22 cellular contexts compared by ENCODE assay signal in genomic region chr3:147574622-147575021, GRCh38.
"Had no signal": no experiment of that assay in that cellular context is flagged by ENCODE, and none has a peak within 500 bp of the region (broad histone marks: within the 10 kb centered on the region; RNA-seq: fewer than 3 reads in every experiment).

No MANE protein-coding gene starts in this region.

- H3K36me3 ChIP-seq: gastrocnemius medialis, right lobe of liver, stomach, suprapubic skin, tibial nerve had no signal

- H3K9me3 Mint-ChIP-seq: WTC11 had no signal

- H3K9me3 ChIP-seq: gastrocnemius medialis, right lobe of liver, suprapubic skin, tibial nerve had no signal

- H3K27ac ChIP-seq: dorsolateral prefrontal cortex, gastrocnemius medialis, right lobe of liver, stomach, suprapubic skin, tibial nerve had no signal

- H3K4me1 Mint-ChIP-seq: stimulated activated memory B cell treated with anti-CD40 and anti-IgM and Interleukin-4, amounts not matched to agents 10 μg/mL and 1 μg/mL and 100 μg/mL, for 72 hours; WTC11 had no signal

- ATAC-seq: activated naive CD4-positive, alpha-beta T cell treated with anti-CD3 and anti-CD28 coated beads, Interleukin-2, amount 50 U/mL, for 72 hours; effector memory CD8-positive, alpha-beta T cell; esophagus mucosa; gastrocnemius medialis; left ventricle myocardium superior; natural killer cell treated with Interleukin-12 subunit alpha and Interleukin-12 subunit beta and Interleukin-15 and Interleukin-18, amount 100 ng/mL, for 72 hours; right lobe of liver; stimulated activated memory B cell treated with anti-CD40 and anti-IgM and Interleukin-4, amounts not matched to agents 10 μg/mL and 1 μg/mL and 100 μg/mL, for 72 hours; WTC11 had no signal

- H3K27me3 Mint-ChIP-seq: effector memory CD8-positive, alpha-beta T cell; natural killer cell treated with Interleukin-12 subunit alpha and Interleukin-12 subunit beta and Interleukin-15 and Interleukin-18, amount 100 ng/mL, for 72 hours; stimulated activated memory B cell treated with anti-CD40 and anti-IgM and Interleukin-4, amounts not matched to agents 10 μg/mL and 1 μg/mL and 100 μg/mL, for 72 hours had no signal

- H3K4me2 ChIP-seq: smooth muscle cell had no signal

- H3K4me3 Mint-ChIP-seq: effector memory CD8-positive, alpha-beta T cell; natural killer cell treated with Interleukin-12 subunit alpha and Interleukin-12 subunit beta and Interleukin-15 and Interleukin-18, amount 100 ng/mL, for 72 hours; stimulated activated memory B cell treated with anti-CD40 and anti-IgM and Interleukin-4, amounts not matched to agents 10 μg/mL and 1 μg/mL and 100 μg/mL, for 72 hours; WTC11 had no signal

- H3K4me1 ChIP-seq: gastrocnemius medialis, right lobe of liver, stomach, suprapubic skin, tibial nerve had no signal

- H3K27ac Mint-ChIP-seq: activated naive CD4-positive, alpha-beta T cell treated with anti-CD3 and anti-CD28 coated beads, Interleukin-2, amount 50 U/mL, for 72 hours; effector memory CD8-positive, alpha-beta T cell; natural killer cell treated with Interleukin-12 subunit alpha and Interleukin-12 subunit beta and Interleukin-15 and Interleukin-18, amount 100 ng/mL, for 72 hours; stimulated activated memory B cell treated with anti-CD40 and anti-IgM and Interleukin-4, amounts not matched to agents 10 μg/mL and 1 μg/mL and 100 μg/mL, for 72 hours; WTC11 had no signal

- FAIRE-seq: endothelial cell of umbilical vein had no signal

- H3K4me3 ChIP-seq: dorsolateral prefrontal cortex, gastrocnemius medialis, right lobe of liver, smooth muscle cell, stomach, suprapubic skin, tibial nerve had no signal

- H3K27me3 ChIP-seq: dorsolateral prefrontal cortex, gastrocnemius medialis, right lobe of liver, stomach, suprapubic skin, tibial nerve had no signal

- DNase-seq: activated T-cell treated with anti-CD3 and anti-CD28 coated beads, Interleukin-2, amount 50 U/mL, for 1 hour; aorta; central memory CD4-positive, alpha-beta T cell; dorsolateral prefrontal cortex; effector memory CD8-positive, alpha-beta T cell; gastrocnemius medialis; hippocampal formation; left ventricle myocardium superior; midbrain; right lobe of liver; stimulated activated CD4-positive, alpha-beta T cell treated with anti-CD3 and anti-CD28 coated beads, Interleukin-15, amount 100 ng/mL, for 24 hours; stomach; T-helper 9 cell had no signal

- H3K36me3 Mint-ChIP-seq: natural killer cell treated with Interleukin-12 subunit alpha and Interleukin-12 subunit beta and Interleukin-15 and Interleukin-18, amount 100 ng/mL, for 72 hours; stimulated activated memory B cell treated with anti-CD40 and anti-IgM and Interleukin-4, amounts not matched to agents 10 μg/mL and 1 μg/mL and 100 μg/mL, for 72 hours; WTC11 had no signal
